8 cellular contexts compared by ENCODE assay signal in the genomic region with DNA sequence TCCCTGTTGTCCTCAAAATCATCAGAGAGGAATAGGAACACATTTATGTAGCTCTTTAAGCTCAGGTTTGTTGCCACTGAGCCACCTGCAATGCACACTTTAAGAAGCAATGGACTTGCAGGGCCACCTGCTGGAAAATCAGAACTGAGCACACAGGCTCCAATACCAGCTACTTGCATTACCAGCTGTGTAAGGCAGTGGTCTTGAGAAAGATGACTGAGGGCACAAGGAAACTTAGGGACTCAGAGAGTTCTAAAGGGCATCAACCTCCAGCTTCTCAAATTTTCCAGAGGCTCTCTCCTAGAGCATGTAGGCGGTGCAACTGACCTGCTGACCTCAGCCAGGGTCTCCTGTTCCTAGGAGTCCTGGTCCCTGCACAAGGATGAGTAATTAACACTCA. TPM values are rescaled to one million over a fixed set of nuclear protein-coding genes. Genes with fewer than 3 reads are reported as not detected.
A peak's percentile ranks its signal among the peaks of the same experiment; 100 is the strongest.
DNase-seq lines count a peak whose midpoint lies in the region; ATAC-seq, FAIRE-seq and TF ChIP-seq lines count a peak whose summit lies in the region.

No MANE protein-coding gene starts in this region.

- TF ChIP-seq RAD21 in A549 (conservative IDR thresholded peaks at IDR 0.05 in 1 of 2, IDR thresholded peaks at IDR 0.05 in 1 of 2): peak; percentile 66 to 68

- H3K27me3 ChIP-seq in Peyer's patch: no peaks in the 10 kb centered on the region

- no peaks in the 10 kb centered on the region for H3K9me3 ChIP-seq in A549
- H3K9me3 ChIP-seq in Peyer's patch: no peaks in the 10 kb centered on the region

- no peak for TF ChIP-seq EP300 in A549 (IDR thresholded peaks at IDR 0.05)

- no peak overlapping the region for H3K4me2 ChIP-seq in A549

- 0% methylated on average over 1 of the region's 1 CpG for WGBS in A549 (ENCODE audit: missing lambda C conversion rate)

- peak overlapping the region in 2 of 3 donors; percentile 17 to 94 for H3K27ac Mint-ChIP-seq in IgD-negative memory B cell
- H3K27ac Mint-ChIP-seq in activated naive CD8-positive, alpha-beta T cell treated with anti-CD3 and anti-CD28 coated beads for 36 hours: no peak overlapping the region

- CTCF ChIA-PET in A549 (lab: Yijun Ruan, JAX): interaction anchor here (0.6 to 3.3 kb wide), 13 partner anchors 40 to 646 kb away, joined by 3 to 60 read pairs (median 4); no protein-coding TSS in a partner anchor

- TF ChIP-seq POLR2A in A549 (IDR thresholded peaks at IDR 0.05; ENCODE audit: low read length) (no peak), Peyer's patch (IDR thresholded peaks at IDR 0.05) (no peak)

- FAIRE-seq in A549 (lab: Jason Lieb, UNC): no peak

- H3K36me3 ChIP-seq in Peyer's patch: no peaks in the 10 kb centered on the region

- H3K4me3 Mint-ChIP-seq in IgD-negative memory B cell: peak overlapping the region in 2 of 4 donors; percentile 30 to 73
- H3K4me3 Mint-ChIP-seq in activated naive CD8-positive, alpha-beta T cell treated with anti-CD3 and anti-CD28 coated beads for 36 hours: no peak overlapping the region

- no peaks in the 10 kb centered on the region for H3K36me3 Mint-ChIP-seq in IgD-negative memory B cell
- H3K36me3 Mint-ChIP-seq in activated naive CD8-positive, alpha-beta T cell treated with anti-CD3 and anti-CD28 coated beads for 36 hours: peaks cover 19% of the 10 kb centered on the region

- ATAC-seq in A549 (peak; percentile 12 to 22; a peak in 1 of 6 replicates), GM19395 (IDR thresholded peaks at IDR 0.05; ENCODE audit: unreplicated experiment) (no peak)

- H3K9me3 Mint-ChIP-seq in IgD-negative memory B cell: no peaks in the 10 kb centered on the region
- no peaks in the 10 kb centered on the region for H3K9me3 Mint-ChIP-seq in activated naive CD8-positive, alpha-beta T cell treated with anti-CD3 and anti-CD28 coated beads for 36 hours

- H3K27ac ChIP-seq in A549: no peak overlapping the region
- H3K27ac ChIP-seq in Peyer's patch: no peak overlapping the region

- H3K4me1 Mint-ChIP-seq in IgD-negative memory B cell: peaks cover 18 to 23% (median 21%) of the 10 kb centered on the region in 3 donors
- peaks cover 24% of the 10 kb centered on the region for H3K4me1 Mint-ChIP-seq in activated naive CD8-positive, alpha-beta T cell treated with anti-CD3 and anti-CD28 coated beads for 36 hours

- no peak overlapping the region for H3K4me3 ChIP-seq in A549
- H3K4me3 ChIP-seq in GM12875 (ENCODE audit: low read depth, low read length): no peak overlapping the region
- H3K4me3 ChIP-seq in Peyer's patch: no peak overlapping the region

- DNase-seq in A549 (ENCODE audit: low read depth in 1 of 2, low spot score in 1 of 2) (peak; percentile 14 to 82), Peyer's patch (peak in 2 of 3 donors; percentile 37 to 81), iris pigment epithelial cell (ENCODE audit: low read depth) (peak; percentile 68)
- DNase-seq in activated naive CD8-positive, alpha-beta T cell treated with anti-CD3 and anti-CD28 coated beads for 36 hours: peak; percentile 52
- peak; percentile 20 for DNase-seq in stimulated activated CD8-positive, alpha-beta memory T cell treated with anti-CD3 and anti-CD28 coated beads, Interleukin-12 subunit alpha, Interleukin-12 subunit beta, amount 100 ng/mL, for 4 hours (ENCODE audit: low read depth)

- POLR2A ChIA-PET in A549 (lab: Yijun Ruan, JAX): no interaction called here

- peaks cover 2% of the 10 kb centered on the region for H3K27me3 Mint-ChIP-seq in IgD-negative memory B cell
- H3K27me3 Mint-ChIP-seq in activated naive CD8-positive, alpha-beta T cell treated with anti-CD3 and anti-CD28 coated beads for 36 hours: no peaks in the 10 kb centered on the region

- H3K4me1 ChIP-seq in A549 (peaks cover 6% of the 10 kb centered on the region; the same call in 1 of the 3 replicates), Peyer's patch (peaks cover 0 to 14% (median 7%) of the 10 kb centered on the region in 4 donors)

- TF ChIP-seq CTCF in A549 (IDR thresholded peaks at IDR 0.05): peak; percentile 57
- TF ChIP-seq CTCF in GM12875 (IDR thresholded peaks at IDR 0.05; ENCODE audit: borderline replicate concordance, insufficient read depth, low read depth, low read length): peak; percentile 62
- peak; percentile 18 to 96 (median 76) for TF ChIP-seq CTCF in Peyer's patch (IDR thresholded peaks at IDR 0.05)

TF ChIP-seq in A549, 52 proteins besides CTCF, POLR2A, EP300 and RAD21:
- TF ChIP-seq CBX8 (IDR thresholded peaks at IDR 0.05) (no peak), SMC3 (IDR thresholded peaks at IDR 0.05) (peak; percentile 54; the same call in 2 of the 3 replicates)

RNA-seq across cellular contexts. Expression of a gene that starts 2.5 kb away (rescaled TPM):
- polyA plus RNA-seq in A549 (2011; rRNA removed) (77.6 and 93.7 TPM in 2 replicates), A549 (2017; fragmentation: RNase III; extraction: RNeasy Plus Mini Kit Qiagen cat#74134 plus additional on column Dnase treatment) (104 to 107 TPM (median 106 TPM) in 3 replicates), IgD-negative memory B cell (179 TPM)
- 78.7 and 81.3 TPM in 2 replicates for polyA plus RNA-seq in A549 (2012; cell fraction: cytosol; rRNA removed)
- polyA plus RNA-seq in A549 (2012; cell fraction: nucleus; rRNA removed): 82.9 and 99.3 TPM in 2 replicates
- polyA minus RNA-seq in A549 (2011; rRNA and poly(A)+ RNA removed): 101 and 102 TPM in 2 replicates
- total RNA-seq in Peyer's patch: 100 to 1,000 TPM; 283 to 798 (median 653) TPM
- 100 to 1,000 TPM; 201 to 207 TPM for total RNA-seq in activated naive CD8-positive, alpha-beta T cell treated with anti-CD3 and anti-CD28 coated beads for 36 hours

RNA-seq across cellular contexts. Expression of a gene that starts 36.6 kb away (rescaled TPM):
- polyA plus RNA-seq in A549 (2011; rRNA removed): not detected in 2 replicates
- not detected in 2 replicates for polyA plus RNA-seq in A549 (2012; cell fraction: cytosol; rRNA removed)
- not detected in 2 replicates for polyA plus RNA-seq in A549 (2012; cell fraction: nucleus; rRNA removed)
- polyA plus RNA-seq in A549 (2017; fragmentation: RNase III; extraction: RNeasy Plus Mini Kit Qiagen cat#74134 plus additional on column Dnase treatment): not detected in 3 replicates
- not detected in 2 replicates for polyA minus RNA-seq in A549 (2011; rRNA and poly(A)+ RNA removed)
- polyA plus RNA-seq in IgD-negative memory B cell: not detected
- total RNA-seq in Peyer's patch: under 1 TPM in 2 of 4 donors, not detected in 2; 0.70 to 0.83 TPM
- not detected for total RNA-seq in activated naive CD8-positive, alpha-beta T cell treated with anti-CD3 and anti-CD28 coated beads for 36 hours

RNA-seq across cellular contexts. Expression of a gene that starts 40.6 kb away (rescaled TPM):
- polyA plus RNA-seq in A549 (2011; rRNA removed) (0.16 TPM in 1 of 2 replicates, not detected in the other), A549 (2017; fragmentation: RNase III; extraction: RNeasy Plus Mini Kit Qiagen cat#74134 plus additional on column Dnase treatment) (not detected in 3 replicates), IgD-negative memory B cell (not detected)
- polyA plus RNA-seq in A549 (2012; cell fraction: cytosol; rRNA removed): not detected in 2 replicates
- polyA plus RNA-seq in A549 (2012; cell fraction: nucleus; rRNA removed): not detected in 2 replicates
- not detected in 2 replicates for polyA minus RNA-seq in A549 (2011; rRNA and poly(A)+ RNA removed)
- total RNA-seq in Peyer's patch: under 1 TPM in 1 of 4 donors, not detected in 3; 0.53 TPM
- total RNA-seq in activated naive CD8-positive, alpha-beta T cell treated with anti-CD3 and anti-CD28 coated beads for 36 hours: not detected
